Comparison of ENCODE assay signal across 9 cellular contexts in the genomic region with DNA sequence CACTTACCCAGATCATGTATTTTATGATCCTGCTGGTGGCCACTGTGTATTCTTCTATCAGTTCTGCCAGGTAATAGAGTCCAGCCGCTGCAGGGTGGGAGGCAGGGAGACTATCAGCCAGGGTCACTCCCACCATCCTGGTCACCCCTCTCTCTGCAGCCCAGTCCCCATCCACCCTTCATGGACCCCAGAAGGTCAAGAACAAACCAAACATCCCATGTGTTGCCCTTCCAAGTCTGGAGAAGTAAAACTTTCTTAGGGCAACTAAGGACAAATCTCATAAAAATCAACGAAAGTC. TPM values are rescaled to one million over a fixed set of nuclear protein-coding genes. Genes with fewer than 3 reads are reported as not detected.
DNase-seq lines count a peak whose midpoint lies in the region; ATAC-seq, FAIRE-seq and TF ChIP-seq lines count a peak whose summit lies in the region.
"Had no signal": no experiment of that assay in that cellular context is flagged by ENCODE, and none has a peak within 500 bp of the region (broad histone marks: within the 10 kb centered on the region; RNA-seq: fewer than 3 reads in every experiment).

No MANE protein-coding gene starts in this region.

- H3K4me3 Mint-ChIP-seq in HFFc6: peak overlapping the region; percentile 94

- DNase-seq in A549 (ENCODE audit: low read depth in 1 of 2, low spot score in 1 of 2) (no peak), HFFc6 (no peak), cardiac fibroblast (ENCODE audit: low read depth in 2 of 2) (no peak), putamen (ENCODE audit: low spot score) (no peak), ACHN (no peak), COR-L47 (lab: John Stamatoyannopoulos, UW) (no peak)

- in situ Hi-C loops in ACHN (cut with HindIII; ENCODE audit: low pct_ligation_motif_present, low pct_unique_long_range_greater_than_20kb, low sequenced_read_pairs): no loop called here

- TF ChIP-seq RAD21 in A549 (conservative IDR thresholded peaks at IDR 0.05 in 1 of 2, IDR thresholded peaks at IDR 0.05 in 1 of 2): no peak

- 13% methylated on average over 2 of the region's 2 CpGs for WGBS in A549 (ENCODE audit: missing lambda C conversion rate)

- CTCF ChIA-PET in A549 (lab: Yijun Ruan, JAX): interaction anchor here (1.0 to 1.3 kb wide), 4 partner anchors 9 to 17 kb away, joined by 3 to 5 read pairs (median 4); no protein-coding TSS in a partner anchor

- H3K36me3 Mint-ChIP-seq in HFFc6 (ENCODE audit: low read depth): peaks cover 4% of the 10 kb centered on the region; the same call in 1 of the 2 replicates

- peak overlapping the region; percentile 71 for H3K27ac Mint-ChIP-seq in HFFc6

- H3K27me3 ChIP-seq in mucosa of stomach (ENCODE audit: control insufficient read depth, insufficient read depth, low read length): no peaks in the 10 kb centered on the region

- H3K4me1 ChIP-seq in A549 (peaks cover 17% of the 10 kb centered on the region; the same call in 2 of the 3 replicates), mucosa of stomach (ENCODE audit: control insufficient read depth, insufficient read depth, low read length) (peaks cover 15% of the 10 kb centered on the region)

- H3K4me1 Mint-ChIP-seq in HFFc6 (ENCODE audit: low read depth): peaks cover 27% of the 10 kb centered on the region

- no peaks in the 10 kb centered on the region for H3K36me3 ChIP-seq in mucosa of stomach (ENCODE audit: control insufficient read depth, insufficient read depth, low read length)

- H3K27me3 Mint-ChIP-seq in HFFc6 (ENCODE audit: insufficient read depth): no peaks in the 10 kb centered on the region

- TF ChIP-seq EP300 in A549 (IDR thresholded peaks at IDR 0.05): no peak

- H3K4me3 ChIP-seq in A549: peak overlapping the region; percentile 83
- peak overlapping the region; percentile 93 to 94 for H3K4me3 ChIP-seq in cardiac fibroblast (replicated peaks in 1 of 2; ENCODE audit: low read depth in 2 of 2, low read length in 2 of 2)
- peak overlapping the region; percentile 43 for H3K4me3 ChIP-seq in mucosa of stomach (ENCODE audit: low read length)

- TF ChIP-seq POLR2A in A549 (IDR thresholded peaks at IDR 0.05; ENCODE audit: low read length): no peak

- peak overlapping the region; percentile 97 for H3K4me2 ChIP-seq in A549

- ATAC-seq in A549 (no peak), HG03469 (IDR thresholded peaks at IDR 0.05; ENCODE audit: unreplicated experiment) (no peak)

- no peaks in the 10 kb centered on the region for H3K9me3 ChIP-seq in A549
- no peaks in the 10 kb centered on the region for H3K9me3 ChIP-seq in mucosa of stomach (ENCODE audit: control insufficient read depth, low read length)

- peak overlapping the region; percentile 81 to 96; a peak in 4 of 6 replicates for H3K27ac ChIP-seq in A549

- no peaks in the 10 kb centered on the region for H3K9me3 Mint-ChIP-seq in HFFc6

- POLR2A ChIA-PET in A549 (lab: Yijun Ruan, JAX): no interaction called here

- FAIRE-seq in A549 (lab: Jason Lieb, UNC): no peak

- no peak for TF ChIP-seq CTCF in A549 (IDR thresholded peaks at IDR 0.05)
- no peak for TF ChIP-seq CTCF in HFFc6 (IDR thresholded peaks at IDR 0.05)
- no peak for TF ChIP-seq CTCF in cardiac fibroblast (IDR thresholded peaks at IDR 0.05; ENCODE audit: low read depth, low read length)

- peak overlapping the region; percentile 89 for H3K9ac ChIP-seq in mucosa of stomach (ENCODE audit: low read length)

TF ChIP-seq in A549, 52 proteins besides CTCF, POLR2A, EP300 and RAD21:
- TF ChIP-seq, protein P1, sequence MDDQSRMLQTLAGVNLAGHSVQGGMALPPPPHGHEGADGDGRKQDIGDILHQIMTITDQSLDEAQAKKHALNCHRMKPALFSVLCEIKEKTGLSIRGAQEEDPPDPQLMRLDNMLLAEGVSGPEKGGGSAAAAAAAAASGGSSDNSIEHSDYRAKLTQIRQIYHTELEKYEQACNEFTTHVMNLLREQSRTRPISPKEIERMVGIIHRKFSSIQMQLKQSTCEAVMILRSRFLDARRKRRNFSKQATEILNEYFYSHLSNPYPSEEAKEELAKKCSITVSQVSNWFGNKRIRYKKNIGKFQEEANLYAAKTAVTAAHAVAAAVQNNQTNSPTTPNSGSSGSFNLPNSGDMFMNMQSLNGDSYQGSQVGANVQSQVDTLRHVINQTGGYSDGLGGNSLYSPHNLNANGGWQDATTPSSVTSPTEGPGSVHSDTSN (IDR thresholded peaks at IDR 0.05): no peak
- TF ChIP-seq HOXB13 (CRISPR knock-in tag; IDR thresholded peaks at IDR 0.05; ENCODE audit: low read depth) (no peak), CHD2 (IDR thresholded peaks at IDR 0.05; ENCODE audit: low read length, partially characterized antibody) (no peak), POLR2AphosphoS2 (conservative IDR thresholded peaks at IDR 0.05; ENCODE audit: low read length) (no peak), CBX2 (IDR thresholded peaks at IDR 0.05; ENCODE audit: borderline replicate concordance, low read depth) (no peak), KDM1A (IDR thresholded peaks at IDR 0.05; ENCODE audit: low read depth) (no peak)
- TF ChIP-seq, protein P2, sequence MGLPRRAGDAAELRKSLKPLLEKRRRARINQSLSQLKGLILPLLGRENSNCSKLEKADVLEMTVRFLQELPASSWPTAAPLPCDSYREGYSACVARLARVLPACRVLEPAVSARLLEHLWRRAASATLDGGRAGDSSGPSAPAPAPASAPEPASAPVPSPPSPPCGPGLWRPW (IDR thresholded peaks at IDR 0.05): no peak
- TF ChIP-seq, protein P3, sequence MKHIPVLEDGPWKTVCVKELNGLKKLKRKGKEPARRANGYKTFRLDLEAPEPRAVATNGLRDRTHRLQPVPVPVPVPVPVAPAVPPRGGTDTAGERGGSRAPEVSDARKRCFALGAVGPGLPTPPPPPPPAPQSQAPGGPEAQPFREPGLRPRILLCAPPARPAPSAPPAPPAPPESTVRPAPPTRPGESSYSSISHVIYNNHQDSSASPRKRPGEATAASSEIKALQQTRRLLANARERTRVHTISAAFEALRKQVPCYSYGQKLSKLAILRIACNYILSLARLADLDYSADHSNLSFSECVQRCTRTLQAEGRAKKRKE (CRISPR knock-in tag; IDR thresholded peaks at IDR 0.05; ENCODE audit: low read depth): no peak
TF ChIP-seq in A549: peak in this region for 0.

RNA-seq across cellular contexts. Expression of a gene that starts 1.0 kb away (rescaled TPM):
- polyA plus RNA-seq in A549 (2011; rRNA removed) (87.1 and 109 TPM in 2 replicates), A549 (2017; fragmentation: RNase III; extraction: RNeasy Plus Mini Kit Qiagen cat#74134 plus additional on column Dnase treatment) (71.3 to 76.3 TPM (median 73.6 TPM) in 3 replicates)
- 82.2 and 86.0 TPM in 2 replicates for polyA plus RNA-seq in A549 (2012; cell fraction: cytosol; rRNA removed)
- 52.7 and 65.2 TPM in 2 replicates for polyA plus RNA-seq in A549 (2012; cell fraction: nucleus; rRNA removed)
- 115 and 136 TPM in 2 replicates for polyA minus RNA-seq in A549 (2011; rRNA and poly(A)+ RNA removed)
- 100 to 1,000 TPM in 3 of 6 experiments, 10 to 100 TPM in 3; 91.6 to 129 (median 103) TPM for total RNA-seq in HFFc6 (2021; fragmentation: NEBNext Ultra II Directional; extraction: Animal tissue kit (Norgen Biotek cat#: 25700))

RNA-seq across cellular contexts. Expression of a gene that starts 15.2 kb away (rescaled TPM):
- not detected in 2 replicates for polyA plus RNA-seq in A549 (2011; rRNA removed)
- polyA plus RNA-seq in A549 (2012; cell fraction: cytosol; rRNA removed): 0.03 TPM in 1 of 2 replicates, not detected in the other
- 0.17 and 0.37 TPM in 2 replicates for polyA plus RNA-seq in A549 (2012; cell fraction: nucleus; rRNA removed)
- polyA plus RNA-seq in A549 (2017; fragmentation: RNase III; extraction: RNeasy Plus Mini Kit Qiagen cat#74134 plus additional on column Dnase treatment): not detected in 3 replicates
- polyA minus RNA-seq in A549 (2011; rRNA and poly(A)+ RNA removed): not detected in 2 replicates
- total RNA-seq in HFFc6 (2021; fragmentation: NEBNext Ultra II Directional; extraction: Animal tissue kit (Norgen Biotek cat#: 25700)): 1 to 10 TPM in 3 of 6 experiments, under 1 TPM in 3; 0.64 to 1.1 (median 0.85) TPM

RNA-seq across cellular contexts. Expression of a gene that starts 57.9 kb away (rescaled TPM):
- polyA plus RNA-seq in A549 (2011; rRNA removed) (1.9 and 3.2 TPM in 2 replicates), A549 (2017; fragmentation: RNase III; extraction: RNeasy Plus Mini Kit Qiagen cat#74134 plus additional on column Dnase treatment) (2.5 to 2.8 TPM (median 2.7 TPM) in 3 replicates)
- 2.1 and 2.2 TPM in 2 replicates for polyA plus RNA-seq in A549 (2012; cell fraction: cytosol; rRNA removed)
- 25.8 and 27.3 TPM in 2 replicates for polyA plus RNA-seq in A549 (2012; cell fraction: nucleus; rRNA removed)
- polyA minus RNA-seq in A549 (2011; rRNA and poly(A)+ RNA removed): 0.58 and 3.0 TPM in 2 replicates
- total RNA-seq in HFFc6 (2021; fragmentation: NEBNext Ultra II Directional; extraction: Animal tissue kit (Norgen Biotek cat#: 25700)): under 1 TPM in 3 of 6 experiments, not detected in 3; 0.22 to 0.66 (median 0.57) TPM
- total RNA-seq: dermis microvascular lymphatic vessel endothelial cell had no signal

Comparison
In these comparisons a context has a peak if more than half of its experiments do, and no peak if none do; other contexts are left out.
1. H3K4me3 ChIP-seq: peak in every context shown above with its lines; median percentile 94 in cardiac fibroblast; 83 in A549; 43 in mucosa of stomach.